In genomic region chr2:33116799-33117198, GRCh38 we compare ENCODE assay signal across 17 cellular contexts.
DNase-seq lines count a peak whose midpoint lies in the region; ATAC-seq and TF ChIP-seq lines count a peak whose summit lies in the region.
"Had no signal": no experiment of that assay in that cellular context is flagged by ENCODE, and none has a peak within 500 bp of the region (broad histone marks: within the 10 kb centered on the region; RNA-seq: fewer than 3 reads in every experiment).

No MANE protein-coding gene starts in this region.

- TF ChIP-seq POLR2A in vagina (IDR thresholded peaks at IDR 0.05), result no peak

- no peaks in the 10 kb centered on the region for H3K9me3 ChIP-seq in vagina
- H3K9me3 ChIP-seq: A549, Caco-2 had no signal

- H3K9me3 Mint-ChIP-seq in glutamatergic neuron (ENCODE audit: unreplicated experiment), result no peaks in the 10 kb centered on the region
- H3K9me3 Mint-ChIP-seq: CD4-positive, alpha-beta T cell had no signal

- no peak overlapping the region for H3K4me3 Mint-ChIP-seq in glutamatergic neuron (ENCODE audit: unreplicated experiment)
- H3K4me3 Mint-ChIP-seq: CD4-positive, alpha-beta T cell had no signal

- H3K36me3 ChIP-seq in vagina, result no peaks in the 10 kb centered on the region

- H3K4me1 Mint-ChIP-seq in glutamatergic neuron (ENCODE audit: low read depth, unreplicated experiment), result peaks cover 5% of the 10 kb centered on the region

- peak; percentile 43 for ATAC-seq in left ventricle myocardium superior
- ATAC-seq: A549, GM12878 had no signal

- H3K36me3 Mint-ChIP-seq in glutamatergic neuron (ENCODE audit: unreplicated experiment), result no peaks in the 10 kb centered on the region

- peaks cover 4% of the 10 kb centered on the region for H3K4me1 ChIP-seq in vagina
- H3K4me1 ChIP-seq: A549 had no signal

- no peak overlapping the region for H3K4me3 ChIP-seq in vagina
- H3K4me3 ChIP-seq: A549, GM12878, PC-9 had no signal

- H3K27me3 Mint-ChIP-seq in glutamatergic neuron (ENCODE audit: unreplicated experiment), result no peaks in the 10 kb centered on the region
- H3K27me3 Mint-ChIP-seq: CD4-positive, alpha-beta T cell had no signal

- H3K27me3 ChIP-seq in vagina, result no peaks in the 10 kb centered on the region

- intact Hi-C loops in left ventricle myocardium superior (cut with micrococcal nuclease) (no loop called here), cardiac septum (cut with DNase I) (no loop called here), vagina (cut with DNase I) (no loop called here)

- no peak overlapping the region for H3K27ac ChIP-seq in vagina
- H3K27ac ChIP-seq: A549, PC-9, RWPE1 had no signal

- no peak for DNase-seq in left ventricle myocardium superior
- no peak for DNase-seq in cardiac septum (ENCODE audit: low spot score)
- peak; percentile 59 for DNase-seq in NCI-H69 (lab: John Stamatoyannopoulos, UW)
- peak; percentile 49 for DNase-seq in left kidney (ENCODE audit: low read depth, low spot score)
- no peak for DNase-seq in glutamatergic neuron
- DNase-seq in T-helper 2 cell, result no peak
- DNase-seq in vagina (ENCODE audit: extremely low spot score in 2 of 2), result no peak
- DNase-seq: Caco-2; CD4-positive, alpha-beta T cell; Karpas-422; NCI-H1436 treated with DMSO at 0.1 percent for 48 hours; NCI-H2029; NCI-H510A treated with DMSO at 0.1 percent for 48 hours; PC-9 had no signal

- TF ChIP-seq CTCF in glutamatergic neuron (IDR thresholded peaks at IDR 0.05; ENCODE audit: partially characterized antibody, unreplicated experiment), result no peak
- no peak for TF ChIP-seq CTCF in vagina (IDR thresholded peaks at IDR 0.05)

- H3K27ac Mint-ChIP-seq in glutamatergic neuron (ENCODE audit: unreplicated experiment), result no peak overlapping the region
- H3K27ac Mint-ChIP-seq: CD4-positive, alpha-beta T cell had no signal

Comparison
In these comparisons a context has a peak if more than half of its experiments do, and no peak if none do; other contexts are left out.
1. DNase-seq: peak in NCI-H69 (single experiment) and left kidney (single experiment); none in left ventricle myocardium superior (single experiment), cardiac septum (single experiment), glutamatergic neuron (single experiment), T-helper 2 cell (0 of 5) and vagina (0 of 2).